ENCODE assay signal across 1 cellular context in genomic region chr12:26152507-26153102, GRCh38.
TF ChIP-seq lines count a peak whose summit lies in the region.

No MANE protein-coding gene starts in this region.

TF ChIP-seq in GM23338, 12 proteins besides CTCF, POLR2A, EP300 and RAD21:
- TF ChIP-seq JUNB (IDR thresholded peaks at IDR 0.05; ENCODE audit: unreplicated experiment), result no peak
- no peak for TF ChIP-seq POLR2AphosphoS5 (IDR thresholded peaks at IDR 0.05; ENCODE audit: low read depth)
- TF ChIP-seq, protein P1, sequence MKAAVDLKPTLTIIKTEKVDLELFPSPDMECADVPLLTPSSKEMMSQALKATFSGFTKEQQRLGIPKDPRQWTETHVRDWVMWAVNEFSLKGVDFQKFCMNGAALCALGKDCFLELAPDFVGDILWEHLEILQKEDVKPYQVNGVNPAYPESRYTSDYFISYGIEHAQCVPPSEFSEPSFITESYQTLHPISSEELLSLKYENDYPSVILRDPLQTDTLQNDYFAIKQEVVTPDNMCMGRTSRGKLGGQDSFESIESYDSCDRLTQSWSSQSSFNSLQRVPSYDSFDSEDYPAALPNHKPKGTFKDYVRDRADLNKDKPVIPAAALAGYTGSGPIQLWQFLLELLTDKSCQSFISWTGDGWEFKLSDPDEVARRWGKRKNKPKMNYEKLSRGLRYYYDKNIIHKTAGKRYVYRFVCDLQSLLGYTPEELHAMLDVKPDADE (IDR thresholded peaks at IDR 0.05), result no peak
- TF ChIP-seq ZNF331 (CRISPR knock-in tag; IDR thresholded peaks at IDR 0.05; ENCODE audit: low read depth), result no peak
- TF ChIP-seq NANOG (IDR thresholded peaks at IDR 0.05; ENCODE audit: borderline replicate concordance), result no peak
- TF ChIP-seq STAT1 (IDR thresholded peaks at IDR 0.05; ENCODE audit: unreplicated experiment), result no peak
- TF ChIP-seq EZH2 (IDR thresholded peaks at IDR 0.05; ENCODE audit: low read depth, unreplicated experiment), result no peak
- TF ChIP-seq, protein P2, sequence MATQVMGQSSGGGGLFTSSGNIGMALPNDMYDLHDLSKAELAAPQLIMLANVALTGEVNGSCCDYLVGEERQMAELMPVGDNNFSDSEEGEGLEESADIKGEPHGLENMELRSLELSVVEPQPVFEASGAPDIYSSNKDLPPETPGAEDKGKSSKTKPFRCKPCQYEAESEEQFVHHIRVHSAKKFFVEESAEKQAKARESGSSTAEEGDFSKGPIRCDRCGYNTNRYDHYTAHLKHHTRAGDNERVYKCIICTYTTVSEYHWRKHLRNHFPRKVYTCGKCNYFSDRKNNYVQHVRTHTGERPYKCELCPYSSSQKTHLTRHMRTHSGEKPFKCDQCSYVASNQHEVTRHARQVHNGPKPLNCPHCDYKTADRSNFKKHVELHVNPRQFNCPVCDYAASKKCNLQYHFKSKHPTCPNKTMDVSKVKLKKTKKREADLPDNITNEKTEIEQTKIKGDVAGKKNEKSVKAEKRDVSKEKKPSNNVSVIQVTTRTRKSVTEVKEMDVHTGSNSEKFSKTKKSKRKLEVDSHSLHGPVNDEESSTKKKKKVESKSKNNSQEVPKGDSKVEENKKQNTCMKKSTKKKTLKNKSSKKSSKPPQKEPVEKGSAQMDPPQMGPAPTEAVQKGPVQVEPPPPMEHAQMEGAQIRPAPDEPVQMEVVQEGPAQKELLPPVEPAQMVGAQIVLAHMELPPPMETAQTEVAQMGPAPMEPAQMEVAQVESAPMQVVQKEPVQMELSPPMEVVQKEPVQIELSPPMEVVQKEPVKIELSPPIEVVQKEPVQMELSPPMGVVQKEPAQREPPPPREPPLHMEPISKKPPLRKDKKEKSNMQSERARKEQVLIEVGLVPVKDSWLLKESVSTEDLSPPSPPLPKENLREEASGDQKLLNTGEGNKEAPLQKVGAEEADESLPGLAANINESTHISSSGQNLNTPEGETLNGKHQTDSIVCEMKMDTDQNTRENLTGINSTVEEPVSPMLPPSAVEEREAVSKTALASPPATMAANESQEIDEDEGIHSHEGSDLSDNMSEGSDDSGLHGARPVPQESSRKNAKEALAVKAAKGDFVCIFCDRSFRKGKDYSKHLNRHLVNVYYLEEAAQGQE (IDR thresholded peaks at IDR 0.05; ENCODE audit: unreplicated experiment), result no peak
- no peak for TF ChIP-seq ZNF462 (CRISPR knock-in tag; IDR thresholded peaks at IDR 0.05)
- TF ChIP-seq CREB1 (CRISPR knock-in tag; IDR thresholded peaks at IDR 0.05; ENCODE audit: low read depth), result no peak
- TF ChIP-seq EZH2phosphoT487 (IDR thresholded peaks at IDR 0.05; ENCODE audit: unreplicated experiment), result no peak
- TF ChIP-seq ZNF114 (CRISPR knock-in tag; IDR thresholded peaks at IDR 0.05), result no peak
